In genomic region chr5:135490245-135491037, GRCh38 we compare ENCODE assay signal across 2 cellular contexts.
TF ChIP-seq lines count a peak whose summit lies in the region.

No MANE protein-coding gene starts in this region.

TF ChIP-seq in endothelial cell of umbilical vein, 7 proteins besides CTCF, POLR2A, EP300 and RAD21:
- TF ChIP-seq EZH2 (IDR thresholded peaks at IDR 0.05; ENCODE audit: borderline replicate concordance, low read depth, low read length, severe bottlenecking) (peak; percentile 45), MAX (IDR thresholded peaks at IDR 0.05; ENCODE audit: insufficient read depth, insufficient read length) (no peak), JUN (IDR thresholded peaks at IDR 0.05; ENCODE audit: borderline replicate concordance, insufficient read depth, insufficient read length, low read depth) (no peak), MYC (IDR thresholded peaks at IDR 0.05; ENCODE audit: low read depth, low read length) (no peak), GATA2 (IDR thresholded peaks at IDR 0.05; ENCODE audit: insufficient read depth, insufficient read length, low read depth, low read length) (no peak), POLR2AphosphoS5 (IDR thresholded peaks at IDR 0.05; ENCODE audit: insufficient read depth, low read depth, low read length) (no peak), FOS (IDR thresholded peaks at IDR 0.05; ENCODE audit: borderline replicate concordance, insufficient read depth, low read length) (no peak)

TF ChIP-seq in neural cell, 6 proteins besides CTCF, POLR2A, EP300 and RAD21:
- TF ChIP-seq SMC3 (conservative IDR thresholded peaks at IDR 0.05; ENCODE audit: poor library complexity) (no peak), TAF1 (IDR thresholded peaks at IDR 0.05; ENCODE audit: low read depth) (no peak), EZH2 (IDR thresholded peaks at IDR 0.05; ENCODE audit: borderline replicate concordance, insufficient read depth, low read length, poor library complexity, severe bottlenecking) (no peak), MXI1 (conservative IDR thresholded peaks at IDR 0.05; ENCODE audit: poor library complexity, severe bottlenecking) (no peak), POLR2AphosphoS5 (IDR thresholded peaks at IDR 0.05) (no peak), REST (IDR thresholded peaks at IDR 0.05; ENCODE audit: borderline replicate concordance) (no peak)
TF ChIP-seq in neural cell: peak in this region for 0.
